In genomic region chr15:56767315-56767714, GRCh38 we compare ENCODE assay signal across 19 cellular contexts. TPM values are rescaled to one million over a fixed set of nuclear protein-coding genes. Genes with fewer than 3 reads are reported as not detected.
DNase-seq lines count a peak whose midpoint lies in the region; ATAC-seq and TF ChIP-seq lines count a peak whose summit lies in the region.
"Had no signal": no experiment of that assay in that cellular context is flagged by ENCODE, and none has a peak within 500 bp of the region (broad histone marks: within the 10 kb centered on the region; RNA-seq: fewer than 3 reads in every experiment).

No MANE protein-coding gene starts in this region.

- H3K36me3 Mint-ChIP-seq in activated CD8-positive, alpha-beta memory T cell treated with anti-CD3 and anti-CD28 coated beads, Interleukin-2, amount 10 ng/mL, durations not matched to agents 7 days and 5 days: peaks cover 4% of the 10 kb centered on the region
- H3K36me3 Mint-ChIP-seq in dendritic cell treated with granulocyte-macrophage colony-stimulating factor and Interleukin-4, amounts not matched to agents 40 ng/mL and 50 ng/mL, for 4 days (ENCODE audit: low read depth): no peaks in the 10 kb centered on the region
- H3K36me3 Mint-ChIP-seq in stimulated activated effector memory CD8-positive, alpha-beta T cell treated with anti-CD3 and anti-CD28 coated beads, Interleukin-12 subunit alpha, Interleukin-12 subunit beta, amount 100 ng/mL, for 72 hours: no peaks in the 10 kb centered on the region
- no peaks in the 10 kb centered on the region for H3K36me3 Mint-ChIP-seq in mesothelial cell of epicardium

- no peak for DNase-seq in activated CD8-positive, alpha-beta memory T cell treated with anti-CD3 and anti-CD28 coated beads, Interleukin-2, amount 10 ng/mL, durations not matched to agents 7 days and 5 days
- no peak for DNase-seq in activated CD8-positive, alpha-beta memory T cell treated with anti-CD3 and anti-CD28 coated beads for 24 hours
- DNase-seq in M059J (ENCODE audit: low read depth) (peak; percentile 27), mesothelial cell of epicardium (ENCODE audit: low spot score in 2 of 2, unreplicated experiment in 2 of 2) (no peak), C1 segment of cervical spinal cord (lab: John Stamatoyannopoulos, UW) (no peak)
- no peak for DNase-seq in stimulated activated effector memory CD8-positive, alpha-beta T cell treated with anti-CD3 and anti-CD28 coated beads, Interleukin-12 subunit alpha, Interleukin-12 subunit beta, amount 100 ng/mL, for 72 hours (ENCODE audit: low spot score in 2 of 2)
- DNase-seq: activated CD4-positive, alpha-beta T cell treated with anti-CD3 and anti-CD28 coated beads for 1 hour; CD4-positive, alpha-beta T cell; left ventricle myocardium inferior; mucosa of descending colon; NCI-H1930; NCI-H446 treated with DMSO at 0.1 percent for 48 hours; NK-92 treated with Interleukin-12 subunit alpha and Interleukin-12 subunit beta, amount 100 ng/mL, for 24 hours; stimulated activated CD4-positive, alpha-beta T cell treated with anti-CD3 and anti-CD28 coated beads, Interleukin-4, amount 100 ng/mL, for 4 hours; substantia nigra; T-helper 9 cell; uterus had no signal

- ATAC-seq in activated CD8-positive, alpha-beta memory T cell treated with anti-CD3 and anti-CD28 coated beads, Interleukin-2, amount 10 ng/mL, durations not matched to agents 7 days and 5 days: peak; percentile 51
- peak; percentile 98 for ATAC-seq in stimulated activated effector memory CD8-positive, alpha-beta T cell treated with anti-CD3 and anti-CD28 coated beads, Interleukin-12 subunit alpha, Interleukin-12 subunit beta, amount 100 ng/mL, for 72 hours
- ATAC-seq in HG03097 (IDR thresholded peaks at IDR 0.05; ENCODE audit: low FRiP score, unreplicated experiment): no peak
- ATAC-seq: mucosa of descending colon had no signal

- no peak for TF ChIP-seq CTCF in mesothelial cell of epicardium (IDR thresholded peaks at IDR 0.05; ENCODE audit: unreplicated experiment)

- CTCF ChIA-PET in activated CD8-positive, alpha-beta memory T cell treated with anti-CD3 and anti-CD28 coated beads, Interleukin-2, amount 10 ng/mL, durations not matched to agents 7 days and 5 days (lab: Charles Lee): no interaction called here

- H3K4me1 Mint-ChIP-seq in activated CD8-positive, alpha-beta memory T cell treated with anti-CD3 and anti-CD28 coated beads, Interleukin-2, amount 10 ng/mL, durations not matched to agents 7 days and 5 days: peaks cover 23% of the 10 kb centered on the region
- peaks cover 42% of the 10 kb centered on the region for H3K4me1 Mint-ChIP-seq in dendritic cell treated with granulocyte-macrophage colony-stimulating factor and Interleukin-4, amounts not matched to agents 40 ng/mL and 50 ng/mL, for 4 days (ENCODE audit: low read depth)
- H3K4me1 Mint-ChIP-seq in stimulated activated effector memory CD8-positive, alpha-beta T cell treated with anti-CD3 and anti-CD28 coated beads, Interleukin-12 subunit alpha, Interleukin-12 subunit beta, amount 100 ng/mL, for 72 hours: peaks cover 21% of the 10 kb centered on the region
- no peaks in the 10 kb centered on the region for H3K4me1 Mint-ChIP-seq in mesothelial cell of epicardium

- no peak overlapping the region for H3K4me3 Mint-ChIP-seq in activated CD8-positive, alpha-beta memory T cell treated with anti-CD3 and anti-CD28 coated beads, Interleukin-2, amount 10 ng/mL, durations not matched to agents 7 days and 5 days
- H3K4me3 Mint-ChIP-seq in dendritic cell treated with granulocyte-macrophage colony-stimulating factor and Interleukin-4, amounts not matched to agents 40 ng/mL and 50 ng/mL, for 4 days: no peak overlapping the region
- peak overlapping the region; percentile 36 for H3K4me3 Mint-ChIP-seq in stimulated activated effector memory CD8-positive, alpha-beta T cell treated with anti-CD3 and anti-CD28 coated beads, Interleukin-12 subunit alpha, Interleukin-12 subunit beta, amount 100 ng/mL, for 72 hours
- H3K4me3 Mint-ChIP-seq in mesothelial cell of epicardium: no peak overlapping the region
- H3K4me3 Mint-ChIP-seq: CD4-positive, alpha-beta T cell had no signal

- intact Hi-C loops in dendritic cell treated with granulocyte-macrophage colony-stimulating factor and Interleukin-4, amounts not matched to agents 40 ng/mL and 50 ng/mL, for 4 days (cut with micrococcal nuclease): no loop called here

- no peak overlapping the region for H3K27ac Mint-ChIP-seq in activated CD8-positive, alpha-beta memory T cell treated with anti-CD3 and anti-CD28 coated beads, Interleukin-2, amount 10 ng/mL, durations not matched to agents 7 days and 5 days
- peak overlapping the region; percentile 73 for H3K27ac Mint-ChIP-seq in dendritic cell treated with granulocyte-macrophage colony-stimulating factor and Interleukin-4, amounts not matched to agents 40 ng/mL and 50 ng/mL, for 4 days
- peak overlapping the region; percentile 86 for H3K27ac Mint-ChIP-seq in stimulated activated effector memory CD8-positive, alpha-beta T cell treated with anti-CD3 and anti-CD28 coated beads, Interleukin-12 subunit alpha, Interleukin-12 subunit beta, amount 100 ng/mL, for 72 hours
- no peak overlapping the region for H3K27ac Mint-ChIP-seq in mesothelial cell of epicardium
- H3K27ac Mint-ChIP-seq: CD4-positive, alpha-beta T cell had no signal

- no peaks in the 10 kb centered on the region for H3K9me3 Mint-ChIP-seq in activated CD8-positive, alpha-beta memory T cell treated with anti-CD3 and anti-CD28 coated beads, Interleukin-2, amount 10 ng/mL, durations not matched to agents 7 days and 5 days (ENCODE audit: low read depth)
- no peaks in the 10 kb centered on the region for H3K9me3 Mint-ChIP-seq in dendritic cell treated with granulocyte-macrophage colony-stimulating factor and Interleukin-4, amounts not matched to agents 40 ng/mL and 50 ng/mL, for 4 days
- H3K9me3 Mint-ChIP-seq in stimulated activated effector memory CD8-positive, alpha-beta T cell treated with anti-CD3 and anti-CD28 coated beads, Interleukin-12 subunit alpha, Interleukin-12 subunit beta, amount 100 ng/mL, for 72 hours: peaks cover 2% of the 10 kb centered on the region
- H3K9me3 Mint-ChIP-seq in mesothelial cell of epicardium: peaks cover 5% of the 10 kb centered on the region
- H3K9me3 Mint-ChIP-seq: CD4-positive, alpha-beta T cell had no signal

- H3K27me3 Mint-ChIP-seq in activated CD8-positive, alpha-beta memory T cell treated with anti-CD3 and anti-CD28 coated beads, Interleukin-2, amount 10 ng/mL, durations not matched to agents 7 days and 5 days: peaks cover 7% of the 10 kb centered on the region
- H3K27me3 Mint-ChIP-seq in dendritic cell treated with granulocyte-macrophage colony-stimulating factor and Interleukin-4, amounts not matched to agents 40 ng/mL and 50 ng/mL, for 4 days: no peaks in the 10 kb centered on the region
- H3K27me3 Mint-ChIP-seq in mesothelial cell of epicardium (ENCODE audit: low read depth): no peaks in the 10 kb centered on the region
- H3K27me3 Mint-ChIP-seq: CD4-positive, alpha-beta T cell had no signal

RNA-seq across cellular contexts. Expression of gene ZNF280D, which starts 34.0 kb away (rescaled TPM):
- total RNA-seq in activated CD8-positive, alpha-beta memory T cell treated with anti-CD3 and anti-CD28 coated beads, Interleukin-2, amount 10 ng/mL, durations not matched to agents 7 days and 5 days: 10 to 100 TPM; 20.0 to 22.2 TPM
- total RNA-seq in M059J (2014; rRNA removed; shearing (Covaris generic)): 14.4 and 15.3 TPM in 2 replicates
- total RNA-seq in mesothelial cell of epicardium: 22.6 to 25.1 TPM (median 23.0 TPM) in 3 replicates

Comparison
In these comparisons a context has a peak if more than half of its experiments do, and no peak if none do; other contexts are left out.
1. H3K27ac Mint-ChIP-seq: peak in dendritic cell treated with granulocyte-macrophage colony-stimulating factor and Interleukin-4, amounts not matched to agents 40 ng/mL and 50 ng/mL, for 4 days (single experiment) and stimulated activated effector memory CD8-positive, alpha-beta T cell treated with anti-CD3 and anti-CD28 coated beads, Interleukin-12 subunit alpha, Interleukin-12 subunit beta, amount 100 ng/mL, for 72 hours (single experiment); none in activated CD8-positive, alpha-beta memory T cell treated with anti-CD3 and anti-CD28 coated beads, Interleukin-2, amount 10 ng/mL, durations not matched to agents 7 days and 5 days (single experiment) and mesothelial cell of epicardium (single experiment).